8 cellular contexts compared by ENCODE assay signal in the genomic region with DNA sequence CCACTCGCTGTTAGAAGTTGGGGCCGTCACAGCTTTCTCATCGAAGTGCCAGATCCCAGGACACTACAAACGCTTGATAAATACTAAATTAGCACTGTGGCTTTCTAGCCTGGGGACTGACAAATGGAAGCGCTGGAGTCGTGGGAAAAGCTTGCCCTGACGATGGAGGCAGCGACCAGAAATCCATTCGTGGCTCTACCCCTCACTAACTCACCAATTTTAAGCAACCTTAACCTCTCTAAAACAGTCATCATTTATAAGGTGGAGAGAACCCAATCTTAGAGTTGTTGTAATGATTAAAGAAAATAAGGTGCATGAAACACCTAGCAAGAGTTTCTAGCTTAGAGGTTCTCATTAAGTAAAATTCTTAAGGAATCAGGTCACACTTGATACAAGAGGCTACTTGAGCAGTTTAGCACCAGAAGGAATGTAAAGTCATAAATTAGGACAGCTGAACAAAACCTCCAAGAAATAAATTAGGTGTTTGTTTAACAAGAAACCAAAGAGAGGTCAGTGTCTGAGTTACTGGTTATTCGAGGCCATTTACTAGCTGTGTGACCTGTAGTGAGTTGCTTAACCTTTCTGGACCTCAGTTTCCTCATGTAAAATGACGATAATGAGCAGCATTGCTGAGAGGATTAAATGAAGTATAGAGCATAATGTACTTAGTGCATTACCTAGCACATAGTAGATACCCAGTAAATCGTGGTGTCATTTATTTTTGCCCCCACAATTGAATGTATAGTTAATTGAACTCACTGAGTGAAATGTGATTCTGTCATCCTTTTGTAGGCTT. TPM values are rescaled to one million over a fixed set of nuclear protein-coding genes. Genes with fewer than 3 reads are reported as not detected.
DNase-seq lines count a peak whose midpoint lies in the region; ATAC-seq, FAIRE-seq and TF ChIP-seq lines count a peak whose summit lies in the region.

No MANE protein-coding gene starts in this region.

- peak overlapping the region; percentile 81 to 94 (median 91) for H3K4me3 Mint-ChIP-seq in IgD-negative memory B cell

- H3K36me3 ChIP-seq in mucosa of rectum (ENCODE audit: control insufficient read depth in 2 of 2, insufficient read depth in 2 of 2, low read length in 2 of 2), result peaks cover 0 to 6% of the 10 kb centered on the region in 2 donors

- TF ChIP-seq CTCF in A549 (IDR thresholded peaks at IDR 0.05), result no peak

- H3K4me1 ChIP-seq in A549 (peaks cover 15% of the 10 kb centered on the region; the same call in 2 of the 3 replicates), mucosa of rectum (ENCODE audit: control insufficient read depth in 2 of 2, insufficient read depth in 2 of 2, low read length in 2 of 2) (peaks cover 16 to 18% of the 10 kb centered on the region in 2 donors)

- no peak for FAIRE-seq in A549 (lab: Jason Lieb, UNC)

- no peak for TF ChIP-seq RAD21 in A549 (conservative IDR thresholded peaks at IDR 0.05 in 1 of 2, IDR thresholded peaks at IDR 0.05 in 1 of 2)

- peak overlapping the region; percentile 83 to 99 (median 97) for H3K27ac Mint-ChIP-seq in IgD-negative memory B cell

- TF ChIP-seq POLR2A in A549 (IDR thresholded peaks at IDR 0.05; ENCODE audit: low read length), result no peak

- no peaks in the 10 kb centered on the region for H3K27me3 Mint-ChIP-seq in IgD-negative memory B cell

- peak overlapping the region; percentile 90 for H3K4me2 ChIP-seq in A549

- no peaks in the 10 kb centered on the region for H3K9me3 Mint-ChIP-seq in IgD-negative memory B cell

- WGBS in A549 (ENCODE audit: missing lambda C conversion rate), result 21% methylated on average over 12 of the region's 12 CpGs

- peak overlapping the region; percentile 91 for H3K4me3 ChIP-seq in A549
- peak overlapping the region; percentile 83 to 84 for H3K4me3 ChIP-seq in mucosa of rectum (ENCODE audit: low read length in 2 of 2)

- TF ChIP-seq EP300 in A549 (IDR thresholded peaks at IDR 0.05), result no peak

- peak overlapping the region; percentile 99 for H3K27ac ChIP-seq in A549
- peak overlapping the region; percentile 92 for H3K27ac ChIP-seq in caudate nucleus (ENCODE audit: low read depth, low read length)
- H3K27ac ChIP-seq in mucosa of rectum (ENCODE audit: low read depth in 2 of 2, low read length in 2 of 2), result peak overlapping the region; percentile 95 to 97

- POLR2A ChIA-PET in A549 (lab: Yijun Ruan, JAX), result interaction anchor here (0.5 to 2.1 kb wide), 14 partner anchors 9 to 155 kb away, joined by 3 to 26 read pairs (median 4); no protein-coding TSS in a partner anchor

- DNase-seq in A549 (ENCODE audit: low read depth in 1 of 2, low spot score in 1 of 2) (no peak), caudate nucleus (lab: John Stamatoyannopoulos, UW) (no peak), NCI-H2107 (lab: John Stamatoyannopoulos, UW) (no peak), Ammon's horn (ENCODE audit: low spot score) (no peak), epidermal melanocyte (ENCODE audit: insufficient read length, low spot score) (no peak)

- no peaks in the 10 kb centered on the region for H3K9me3 ChIP-seq in A549
- H3K9me3 ChIP-seq in mucosa of rectum (ENCODE audit: control insufficient read depth in 2 of 2, low read length in 2 of 2), result no peaks in the 10 kb centered on the region

- no peaks in the 10 kb centered on the region for H3K27me3 ChIP-seq in mucosa of rectum (ENCODE audit: control insufficient read depth in 2 of 2, insufficient read depth in 2 of 2, low read length in 2 of 2)

- peak; percentile 4 to 6; a peak in 4 of 6 replicates for ATAC-seq in A549
- ATAC-seq in GM21786 (IDR thresholded peaks at IDR 0.05; ENCODE audit: unreplicated experiment), result no peak

- peaks cover 2% of the 10 kb centered on the region for H3K36me3 Mint-ChIP-seq in IgD-negative memory B cell

- peak overlapping the region; percentile 89 to 91 for H3K9ac ChIP-seq in mucosa of rectum (ENCODE audit: low read depth in 1 of 2, low read length in 2 of 2)

- H3K4me1 Mint-ChIP-seq in IgD-negative memory B cell, result peaks cover 19 to 26% (median 20%) of the 10 kb centered on the region in 3 donors

- CTCF ChIA-PET in A549 (lab: Yijun Ruan, JAX), result interaction anchor here (0.7 to 20.8 kb wide), 26 partner anchors 9 to 278 kb away, joined by 3 to 227 read pairs (median 4); no protein-coding TSS in a partner anchor

TF ChIP-seq in A549, 52 proteins besides CTCF, POLR2A, EP300 and RAD21:
- TF ChIP-seq FOXS1 (CRISPR knock-in tag; IDR thresholded peaks at IDR 0.05) (no peak), CBX8 (IDR thresholded peaks at IDR 0.05) (no peak), CBX2 (IDR thresholded peaks at IDR 0.05; ENCODE audit: borderline replicate concordance, low read depth) (no peak), HEYL (CRISPR knock-in tag; IDR thresholded peaks at IDR 0.05) (no peak), HES2 (IDR thresholded peaks at IDR 0.05) (no peak), FOSL2 (IDR thresholded peaks at IDR 0.05) (no peak), FOSL2 (CRISPR knock-in tag; IDR thresholded peaks at IDR 0.05) (no peak), ELK1 (IDR thresholded peaks at IDR 0.05; ENCODE audit: low read depth, low read length) (no peak), HOXA7 (CRISPR knock-in tag; IDR thresholded peaks at IDR 0.05) (no peak), RNF2 (IDR thresholded peaks at IDR 0.05; ENCODE audit: borderline replicate concordance, low read depth) (no peak), RCOR1 (IDR thresholded peaks at IDR 0.05; ENCODE audit: low read depth, low read length) (no peak), HDAC2 (IDR thresholded peaks at IDR 0.05) (no peak)
- TF ChIP-seq, protein P1, sequence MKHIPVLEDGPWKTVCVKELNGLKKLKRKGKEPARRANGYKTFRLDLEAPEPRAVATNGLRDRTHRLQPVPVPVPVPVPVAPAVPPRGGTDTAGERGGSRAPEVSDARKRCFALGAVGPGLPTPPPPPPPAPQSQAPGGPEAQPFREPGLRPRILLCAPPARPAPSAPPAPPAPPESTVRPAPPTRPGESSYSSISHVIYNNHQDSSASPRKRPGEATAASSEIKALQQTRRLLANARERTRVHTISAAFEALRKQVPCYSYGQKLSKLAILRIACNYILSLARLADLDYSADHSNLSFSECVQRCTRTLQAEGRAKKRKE (CRISPR knock-in tag; IDR thresholded peaks at IDR 0.05; ENCODE audit: low read depth), result no peak

RNA-seq across cellular contexts. Expression of gene ELK4, which starts 0.8 kb away (rescaled TPM):
- polyA plus RNA-seq in A549 (2011; rRNA removed) (11.9 and 12.7 TPM in 2 replicates), A549 (2017; fragmentation: RNase III; extraction: RNeasy Plus Mini Kit Qiagen cat#74134 plus additional on column Dnase treatment) (5.8 to 6.4 TPM (median 5.9 TPM) in 3 replicates), IgD-negative memory B cell (4.7 TPM)
- polyA plus RNA-seq in A549 (2012; cell fraction: cytosol; rRNA removed), result 1.8 and 2.4 TPM in 2 replicates
- 1.3 and 2.5 TPM in 2 replicates for polyA plus RNA-seq in A549 (2012; cell fraction: nucleus; rRNA removed)
- 15.0 and 18.5 TPM in 2 replicates for polyA minus RNA-seq in A549 (2011; rRNA and poly(A)+ RNA removed)

RNA-seq across cellular contexts. Expression of gene SLC45A3, which starts 47.7 kb away (rescaled TPM):
- polyA plus RNA-seq in A549 (2011; rRNA removed), result 2.8 and 3.0 TPM in 2 replicates
- polyA plus RNA-seq in A549 (2012; cell fraction: cytosol; rRNA removed), result 3.4 and 5.3 TPM in 2 replicates
- polyA plus RNA-seq in A549 (2012; cell fraction: nucleus; rRNA removed), result 7.2 and 8.8 TPM in 2 replicates
- polyA plus RNA-seq in A549 (2017; fragmentation: RNase III; extraction: RNeasy Plus Mini Kit Qiagen cat#74134 plus additional on column Dnase treatment), result 2.5 to 3.4 TPM (median 3.3 TPM) in 3 replicates
- 2.0 and 2.5 TPM in 2 replicates for polyA minus RNA-seq in A549 (2011; rRNA and poly(A)+ RNA removed)
- polyA plus RNA-seq in IgD-negative memory B cell, result 1.9 TPM
